Comparison of ENCODE assay signal across 1 cellular context in the genomic region with DNA sequence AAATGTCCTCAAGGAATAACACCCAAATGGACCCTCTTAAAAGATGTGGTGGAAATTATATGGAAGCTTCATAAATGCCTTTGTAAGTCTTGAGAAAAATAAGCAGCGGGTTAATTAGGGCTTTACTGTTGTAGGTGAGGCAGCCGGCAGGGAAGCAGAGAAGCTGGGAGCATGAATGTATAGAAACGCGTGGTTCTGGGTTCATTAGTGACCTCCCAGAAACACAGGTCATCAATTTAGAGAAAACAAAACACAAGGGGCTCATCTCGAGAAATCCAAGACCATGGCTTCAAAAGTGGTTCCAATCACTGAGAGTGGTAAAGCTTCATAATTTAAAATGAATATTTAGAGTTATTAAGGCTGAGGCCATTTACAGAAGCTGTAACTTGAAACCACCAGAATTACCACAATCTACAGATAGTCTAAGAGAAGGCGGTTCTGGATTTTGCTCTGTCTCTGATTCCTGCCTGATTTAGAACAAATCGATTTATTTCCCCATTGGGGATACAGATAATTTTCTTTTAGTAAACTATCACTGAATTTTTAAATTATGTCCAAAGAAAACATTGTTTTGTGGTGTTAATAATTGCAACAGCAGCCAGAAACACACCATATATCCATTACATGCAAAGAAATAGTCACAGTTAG.
TF ChIP-seq lines count a peak whose summit lies in the region.

No MANE protein-coding gene starts in this region.

TF ChIP-seq in K562, 482 proteins besides CTCF, POLR2A, EP300 and RAD21 (continued from another document):
- TF ChIP-seq CCAR2 (IDR thresholded peaks at IDR 0.05; ENCODE audit: low read depth, low read length), result no peak
- no peak for TF ChIP-seq ZC3H4 (CRISPR knock-in tag; IDR thresholded peaks at IDR 0.05; ENCODE audit: borderline replicate concordance)
- TF ChIP-seq HOXB6 (CRISPR knock-in tag; IDR thresholded peaks at IDR 0.05; ENCODE audit: borderline replicate concordance), result no peak
- TF ChIP-seq CBX1 (IDR thresholded peaks at IDR 0.05; ENCODE audit: low read depth), result no peak
- TF ChIP-seq TBP (optimal IDR thresholded peaks at IDR 0.05; ENCODE audit: low read depth, low read length), result no peak
- no peak for TF ChIP-seq ATF7 (IDR thresholded peaks at IDR 0.05)
